In the genomic region with DNA sequence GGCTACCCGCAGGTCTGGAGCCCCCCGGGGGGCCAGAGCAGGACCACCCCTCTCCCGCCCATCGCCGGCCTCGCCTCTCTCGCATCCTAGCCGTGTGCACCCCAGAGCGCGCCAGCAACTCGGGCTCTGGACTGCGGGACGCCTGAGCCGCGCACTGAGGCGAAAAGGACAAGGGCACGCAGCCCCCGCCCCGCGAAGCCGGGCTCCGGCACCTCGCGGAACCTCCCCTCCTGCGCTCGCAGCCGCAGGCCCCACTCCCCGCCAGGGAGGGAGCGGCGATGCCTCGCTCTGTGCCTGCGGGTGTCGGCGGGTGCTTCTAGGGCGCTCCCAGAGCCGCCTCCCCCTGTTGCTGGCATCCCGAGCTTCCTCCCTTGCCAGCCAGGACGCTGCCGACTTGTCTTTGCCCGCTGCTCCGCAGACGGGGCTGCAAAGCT, we compare ENCODE assay signal across 8 cellular contexts. TPM values are rescaled to one million over a fixed set of nuclear protein-coding genes. Genes with fewer than 3 reads are reported as not detected.
DNase-seq lines count a peak whose midpoint lies in the region; ATAC-seq and TF ChIP-seq lines count a peak whose summit lies in the region.

A gene (plus strand): TSS at position 104 of the 434 bp plus-strand sequence. CDS start 907 bp downstream, outside the sequence.

- DNase-seq in NCI-H526 (lab: John Stamatoyannopoulos, UW) = peak; percentile 49 to 81
- DNase-seq in NCI-H526 treated with DMSO at 0.1 percent for 48 hours (lab: John Stamatoyannopoulos, UW) = no peak
- peak; percentile 27 for DNase-seq in HuH-7.5 (ENCODE audit: low spot score)
- no peak for DNase-seq in activated T-helper 1 cell treated with anti-CD3 and anti-CD28 coated beads, Interleukin-12 subunit alpha, Interleukin-12 subunit beta, Interleukin-2, Interleukin-4 antibody, amounts not matched to agents 30 ng/mL and 10 ng/mL and 1 ng/mL, durations not matched to agents 14 hours and 24 hours and 36 hours (ENCODE audit: low spot score)
- DNase-seq in cardiac muscle cell (ENCODE audit: low read depth in 1 of 2, low spot score in 1 of 2) = peak in 1 of 2 donors; percentile 35
- DNase-seq in posterior cingulate gyrus = peak in 7 of 10 donors; percentile 39 to 94 (median 70)
- no peak for DNase-seq in NCI-H187 treated with DMSO at 0.1 percent for 48 hours (lab: John Stamatoyannopoulos, UW)

- no peaks in the 10 kb centered on the region for H3K9me3 Mint-ChIP-seq in activated T-helper 1 cell treated with anti-CD3 and anti-CD28 coated beads, Interleukin-12 subunit alpha, Interleukin-12 subunit beta, Interleukin-2, Interleukin-4 antibody, amounts not matched to agents 30 ng/mL and 10 ng/mL and 1 ng/mL, durations not matched to agents 14 hours and 24 hours and 36 hours

- H3K9me3 ChIP-seq in cardiac muscle cell (ENCODE audit: low read depth) = no peaks in the 10 kb centered on the region

- H3K4me3 ChIP-seq in cardiac muscle cell = peak within 1 kb of the TSS; percentile 52

- peak; percentile 27 for ATAC-seq in GM21723 (IDR thresholded peaks at IDR 0.05; ENCODE audit: unreplicated experiment)

- peaks cover 3% of the 10 kb centered on the region for H3K4me1 ChIP-seq in cardiac muscle cell (ENCODE audit: low read depth)

- H3K27ac ChIP-seq in cardiac muscle cell = peak within 1 kb of the TSS; percentile 44

- no peaks in the 10 kb centered on the region for H3K36me3 Mint-ChIP-seq in activated T-helper 1 cell treated with anti-CD3 and anti-CD28 coated beads, Interleukin-12 subunit alpha, Interleukin-12 subunit beta, Interleukin-2, Interleukin-4 antibody, amounts not matched to agents 30 ng/mL and 10 ng/mL and 1 ng/mL, durations not matched to agents 14 hours and 24 hours and 36 hours (ENCODE audit: low read depth)

- no peaks in the 10 kb centered on the region for H3K36me3 ChIP-seq in cardiac muscle cell

- peaks cover 60% of the 10 kb centered on the region for H3K27me3 ChIP-seq in cardiac muscle cell

- H3K4me3 Mint-ChIP-seq in activated T-helper 1 cell treated with anti-CD3 and anti-CD28 coated beads, Interleukin-12 subunit alpha, Interleukin-12 subunit beta, Interleukin-2, Interleukin-4 antibody, amounts not matched to agents 30 ng/mL and 10 ng/mL and 1 ng/mL, durations not matched to agents 14 hours and 24 hours and 36 hours = peak within 1 kb of the TSS; percentile 88

- peak within 1 kb of the TSS; percentile 77 for H3K27ac Mint-ChIP-seq in activated T-helper 1 cell treated with anti-CD3 and anti-CD28 coated beads, Interleukin-12 subunit alpha, Interleukin-12 subunit beta, Interleukin-2, Interleukin-4 antibody, amounts not matched to agents 30 ng/mL and 10 ng/mL and 1 ng/mL, durations not matched to agents 14 hours and 24 hours and 36 hours

- H3K27me3 Mint-ChIP-seq in activated T-helper 1 cell treated with anti-CD3 and anti-CD28 coated beads, Interleukin-12 subunit alpha, Interleukin-12 subunit beta, Interleukin-2, Interleukin-4 antibody, amounts not matched to agents 30 ng/mL and 10 ng/mL and 1 ng/mL, durations not matched to agents 14 hours and 24 hours and 36 hours (ENCODE audit: insufficient read depth) = peaks cover 66% of the 10 kb centered on the region

- intact Hi-C loops in activated T-helper 1 cell treated with anti-CD3 and anti-CD28 coated beads, Interleukin-12 subunit alpha, Interleukin-12 subunit beta, Interleukin-2, Interleukin-4 antibody, amounts not matched to agents 30 ng/mL and 10 ng/mL and 1 ng/mL, durations not matched to agents 14 hours and 24 hours and 36 hours (cut with micrococcal nuclease) = loop anchor here (1.0 to 2.0 kb wide), 2 partner anchors 54 to 622 kb away; a partner anchor contains a TSS
- intact Hi-C loops in posterior cingulate gyrus (cut with DNase I) = loop anchor here (10.0 kb wide), 1 partner anchor 264 kb away; no protein-coding TSS in a partner anchor

- H3K4me1 Mint-ChIP-seq in activated T-helper 1 cell treated with anti-CD3 and anti-CD28 coated beads, Interleukin-12 subunit alpha, Interleukin-12 subunit beta, Interleukin-2, Interleukin-4 antibody, amounts not matched to agents 30 ng/mL and 10 ng/mL and 1 ng/mL, durations not matched to agents 14 hours and 24 hours and 36 hours (ENCODE audit: low read depth) = peaks cover 26% of the 10 kb centered on the region

- TF ChIP-seq CTCF in cardiac muscle cell (IDR thresholded peaks at IDR 0.05; ENCODE audit: low read depth, low read length) = no peak

RNA-seq across cellular contexts. Expression of the gene that starts here (rescaled TPM):
- 0.03 TPM in 1 of 2 replicates, not detected in the other for total RNA-seq in activated T-helper 1 cell treated with anti-CD3 and anti-CD28 coated beads, Interleukin-12 subunit alpha, Interleukin-12 subunit beta, Interleukin-2, Interleukin-4 antibody, amounts not matched to agents 30 ng/mL and 10 ng/mL and 1 ng/mL, durations not matched to agents 14 hours and 24 hours and 36 hours
- 1.3 and 2.0 TPM in 2 replicates for total RNA-seq in cardiac muscle cell
- 0.34 and 0.47 TPM in 2 replicates for polyA plus RNA-seq in cardiac muscle cell

Comparison
In these comparisons a context has a peak if more than half of its experiments do, and no peak if none do; other contexts are left out.
1. DNase-seq: peak in NCI-H526 (2 of 2), HuH-7.5 (single experiment) and posterior cingulate gyrus (7 of 10); none in NCI-H526 treated with DMSO at 0.1 percent for 48 hours (single experiment), activated T-helper 1 cell treated with anti-CD3 and anti-CD28 coated beads, Interleukin-12 subunit alpha, Interleukin-12 subunit beta, Interleukin-2, Interleukin-4 antibody, amounts not matched to agents 30 ng/mL and 10 ng/mL and 1 ng/mL, durations not matched to agents 14 hours and 24 hours and 36 hours (single experiment) and NCI-H187 treated with DMSO at 0.1 percent for 48 hours (single experiment).